In genomic region chr6:74269601-74269860, GRCh38 we compare ENCODE assay signal across 24 cellular contexts.
"Had no signal": no experiment of that assay in that cellular context is flagged by ENCODE, and none has a peak within 500 bp of the region (broad histone marks: within the 10 kb centered on the region; RNA-seq: fewer than 3 reads in every experiment).

No MANE protein-coding gene starts in this region.

- ATAC-seq: left colon; left lung; lower lobe of right lung; natural killer cell; right lobe of liver; stimulated activated effector memory CD8-positive, alpha-beta T cell treated with anti-CD3 and anti-CD28 coated beads, Interleukin-12 subunit alpha, Interleukin-12 subunit beta, amount 100 ng/mL, for 72 hours; stimulated activated naive CD8-positive, alpha-beta T cell treated with anti-CD3 and anti-CD28 coated beads, Interleukin-15, amount 100 ng/mL, for 72 hours had no signal

- H3K4me3 ChIP-seq: left lung, lower lobe of right lung, ovary, right atrium auricular region, right lobe of liver, spleen, testis, thyroid gland, transverse colon, upper lobe of left lung, vagina had no signal

- H3K36me3 ChIP-seq: left lung, lower lobe of right lung, ovary, right atrium auricular region, right lobe of liver, spleen, thyroid gland, transverse colon, upper lobe of left lung, vagina had no signal

- H3K36me3 Mint-ChIP-seq: immature natural killer cell; naive B cell; natural killer cell; stimulated activated effector memory CD8-positive, alpha-beta T cell treated with anti-CD3 and anti-CD28 coated beads, Interleukin-12 subunit alpha, Interleukin-12 subunit beta, amount 100 ng/mL, for 72 hours had no signal

- H3K4me1 Mint-ChIP-seq: immature natural killer cell; naive B cell; natural killer cell; stimulated activated effector memory CD8-positive, alpha-beta T cell treated with anti-CD3 and anti-CD28 coated beads, Interleukin-12 subunit alpha, Interleukin-12 subunit beta, amount 100 ng/mL, for 72 hours; stimulated activated naive CD8-positive, alpha-beta T cell treated with anti-CD3 and anti-CD28 coated beads, Interleukin-15, amount 100 ng/mL, for 72 hours had no signal

- H3K4me3 Mint-ChIP-seq: immature natural killer cell; naive B cell; natural killer cell; stimulated activated effector memory CD8-positive, alpha-beta T cell treated with anti-CD3 and anti-CD28 coated beads, Interleukin-12 subunit alpha, Interleukin-12 subunit beta, amount 100 ng/mL, for 72 hours; stimulated activated naive CD8-positive, alpha-beta T cell treated with anti-CD3 and anti-CD28 coated beads, Interleukin-15, amount 100 ng/mL, for 72 hours had no signal

- H3K27me3 ChIP-seq: left lung, ovary, right atrium auricular region, right lobe of liver, spleen, testis, thyroid gland, transverse colon, upper lobe of left lung, vagina had no signal

- H3K27ac Mint-ChIP-seq: immature natural killer cell; naive B cell; natural killer cell; progenitor cell of endocrine pancreas; stimulated activated effector memory CD8-positive, alpha-beta T cell treated with anti-CD3 and anti-CD28 coated beads, Interleukin-12 subunit alpha, Interleukin-12 subunit beta, amount 100 ng/mL, for 72 hours; stimulated activated naive CD8-positive, alpha-beta T cell treated with anti-CD3 and anti-CD28 coated beads, Interleukin-15, amount 100 ng/mL, for 72 hours had no signal

- DNase-seq: hypothalamus; immature natural killer cell; kidney; left colon; left lung; lower lobe of right lung; mammary epithelial cell; naive B cell; natural killer cell; ovary; right lobe of liver; small intestine; spleen; stimulated activated CD4-positive, alpha-beta T cell treated with anti-CD3 and anti-CD28 coated beads, Interleukin-4, amount 100 ng/mL, for 24 hours; stimulated activated naive CD4-positive, alpha-beta T cell treated with Interleukin-2 at 50 U/mL for 16 hours; stimulated activated naive CD8-positive, alpha-beta T cell treated with anti-CD3 and anti-CD28 coated beads, Interleukin-15, amount 100 ng/mL, for 72 hours; testis; thyroid gland; transverse colon; upper lobe of left lung had no signal

- H3K27ac ChIP-seq: left lung, lower lobe of right lung, ovary, right atrium auricular region, right lobe of liver, spleen, testis, thyroid gland, transverse colon, upper lobe of left lung, vagina had no signal

- H3K27me3 Mint-ChIP-seq: naive B cell; progenitor cell of endocrine pancreas; stimulated activated naive CD8-positive, alpha-beta T cell treated with anti-CD3 and anti-CD28 coated beads, Interleukin-15, amount 100 ng/mL, for 72 hours had no signal

- H3K4me1 ChIP-seq: left lung, lower lobe of right lung, right atrium auricular region, right lobe of liver, spleen, testis, transverse colon, upper lobe of left lung, vagina had no signal

- H3K9me3 ChIP-seq: left lung, lower lobe of right lung, ovary, right atrium auricular region, right lobe of liver, spleen, testis, thyroid gland, transverse colon, upper lobe of left lung, vagina had no signal
